Comparison of ENCODE assay signal across 24 cellular contexts in the genomic region with DNA sequence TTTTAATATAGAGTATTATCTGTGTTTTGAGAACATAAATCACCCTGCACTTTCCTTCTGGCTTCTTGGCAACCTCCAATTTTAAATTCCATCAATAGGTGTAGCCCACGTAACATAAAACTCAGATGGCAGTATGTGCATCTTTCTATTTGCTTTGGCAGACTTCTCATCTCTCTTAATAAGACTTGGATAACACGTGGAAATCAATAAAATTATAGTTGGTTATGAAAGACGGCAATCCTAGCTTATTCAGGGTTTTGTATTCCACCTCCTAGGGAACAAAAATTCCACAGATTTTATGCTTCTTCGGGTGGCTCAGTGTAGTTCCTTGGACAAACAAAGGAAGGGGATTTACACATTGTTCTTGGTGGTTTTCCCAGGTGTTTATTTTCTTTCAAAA.
DNase-seq lines count a peak whose midpoint lies in the region; ATAC-seq, FAIRE-seq and TF ChIP-seq lines count a peak whose summit lies in the region.
"Had no signal": no experiment of that assay in that cellular context is flagged by ENCODE, and none has a peak within 500 bp of the region (broad histone marks: within the 10 kb centered on the region; RNA-seq: fewer than 3 reads in every experiment).

No MANE protein-coding gene starts in this region.

- no peak overlapping the region for H3K9ac ChIP-seq in astrocyte (ENCODE audit: low read length)

- no peak overlapping the region for H3K4me3 ChIP-seq in astrocyte (ENCODE audit: insufficient read depth, low read depth, low read length)
- H3K4me3 ChIP-seq in hepatocyte = no peak overlapping the region
- H3K4me3 ChIP-seq in testis = no peak overlapping the region
- H3K4me3 ChIP-seq: thoracic aorta had no signal

- H3K27me3 Mint-ChIP-seq in HFFc6 (ENCODE audit: insufficient read depth) (peaks cover 2% of the 10 kb centered on the region), astrocyte (ENCODE audit: low read depth, unreplicated experiment) (no peaks in the 10 kb centered on the region)
- H3K27me3 Mint-ChIP-seq: natural killer cell treated with Interleukin-12 subunit alpha and Interleukin-12 subunit beta and Interleukin-15 and Interleukin-18, amount 100 ng/mL, for 72 hours; progenitor cell of endocrine pancreas had no signal

- H3K9me3 Mint-ChIP-seq in HFFc6 (no peaks in the 10 kb centered on the region), astrocyte (ENCODE audit: unreplicated experiment) (peaks cover 4% of the 10 kb centered on the region)

- H3K79me2 ChIP-seq in astrocyte (ENCODE audit: insufficient read depth, low read length) (no peaks in the 10 kb centered on the region), hepatocyte (no peaks in the 10 kb centered on the region)

- H3K4me1 Mint-ChIP-seq in HFFc6 (ENCODE audit: low read depth) = peaks cover 22% of the 10 kb centered on the region
- peaks cover 7% of the 10 kb centered on the region for H3K4me1 Mint-ChIP-seq in astrocyte (ENCODE audit: low read depth, unreplicated experiment)

- no peak for TF ChIP-seq CTCF in HFFc6 (IDR thresholded peaks at IDR 0.05)
- no peak for TF ChIP-seq CTCF in astrocyte (IDR thresholded peaks at IDR 0.05; ENCODE audit: insufficient read depth, low read depth, low read length)
- peak; percentile 15 for TF ChIP-seq CTCF in hepatocyte (IDR thresholded peaks at IDR 0.05; ENCODE audit: poor library complexity)
- TF ChIP-seq CTCF in testis (IDR thresholded peaks at IDR 0.05) = no peak

- H3K4me2 ChIP-seq in astrocyte (ENCODE audit: low read length) = no peak overlapping the region
- no peak overlapping the region for H3K4me2 ChIP-seq in hepatocyte

- no peaks in the 10 kb centered on the region for H3K9me2 ChIP-seq in hepatocyte (replicated peaks; ENCODE audit: insufficient read depth)

- H3K36me3 ChIP-seq in astrocyte (ENCODE audit: insufficient read depth, low read length) = no peaks in the 10 kb centered on the region
- H3K36me3 ChIP-seq in hepatocyte (replicated peaks; ENCODE audit: insufficient read depth, low read depth) = no peaks in the 10 kb centered on the region
- no peaks in the 10 kb centered on the region for H3K36me3 ChIP-seq in testis (ENCODE audit: low read depth, missing control alignments)
- H3K36me3 ChIP-seq: thoracic aorta had no signal

- H3K27ac Mint-ChIP-seq in HFFc6 = no peak overlapping the region
- H3K27ac Mint-ChIP-seq in astrocyte (ENCODE audit: unreplicated experiment) = no peak overlapping the region
- H3K27ac Mint-ChIP-seq: CD8-positive, alpha-beta T cell; natural killer cell treated with Interleukin-12 subunit alpha and Interleukin-12 subunit beta and Interleukin-15 and Interleukin-18, amount 100 ng/mL, for 72 hours; progenitor cell of endocrine pancreas had no signal

- no peaks in the 10 kb centered on the region for H3K4me1 ChIP-seq in astrocyte (ENCODE audit: insufficient read depth, low read length)
- H3K4me1 ChIP-seq in hepatocyte (ENCODE audit: insufficient read depth) = no peaks in the 10 kb centered on the region
- no peaks in the 10 kb centered on the region for H3K4me1 ChIP-seq in testis

- H3K27ac ChIP-seq in astrocyte (ENCODE audit: low read depth, low read length) = no peak overlapping the region
- H3K27ac ChIP-seq in hepatocyte = peak overlapping the region; percentile 18
- H3K27ac ChIP-seq in testis = no peak overlapping the region
- H3K27ac ChIP-seq: thoracic aorta had no signal

- DNase-seq in A172 (ENCODE audit: low spot score) (peak; percentile 43), HFFc6 (peak; percentile 13), astrocyte (ENCODE audit: low read depth) (peak; percentile 39), hepatocyte (ENCODE audit: low spot score) (no peak), T-helper 9 cell (no peak), testis (no peak)
- no peak for DNase-seq in activated naive CD4-positive, alpha-beta T cell treated with anti-CD3 and anti-CD28 coated beads, Interleukin-2, amount 50 U/mL, for 16 hours
- DNase-seq: activated CD4-positive, alpha-beta T cell treated with anti-CD3 and anti-CD28 coated beads, Interleukin-2, amount 50 U/mL, for 4 hours; activated naive CD4-positive, alpha-beta T cell; activated T-cell treated with anti-CD3 and anti-CD28 coated beads for 4 hours; anterior cingulate cortex; CD8-positive, alpha-beta T cell; DMS79 treated with DMSO at 0.1 percent for 48 hours; foreskin fibroblast; KG1; kidney glomerular epithelial cell; NCI-H1930; NCI-H510A; SHP77 treated with DMSO at 0.1 percent for 48 hours; stimulated activated CD4-positive, alpha-beta T cell treated with anti-CD3 and anti-CD28 coated beads, Interleukin-12 subunit alpha, Interleukin-12 subunit beta, amount 100 ng/mL, for 4 hours had no signal

- H3K27me3 ChIP-seq in astrocyte (ENCODE audit: insufficient read depth, low read length) = no peaks in the 10 kb centered on the region
- no peaks in the 10 kb centered on the region for H3K27me3 ChIP-seq in hepatocyte
- H3K27me3 ChIP-seq in testis = no peaks in the 10 kb centered on the region

- ATAC-seq in HG02588 (IDR thresholded peaks at IDR 0.05; ENCODE audit: unreplicated experiment) = no peak
- ATAC-seq: CD8-positive, alpha-beta T cell; natural killer cell treated with Interleukin-12 subunit alpha and Interleukin-12 subunit beta and Interleukin-15 and Interleukin-18, amount 100 ng/mL, for 72 hours had no signal

- H3K36me3 Mint-ChIP-seq in HFFc6 (ENCODE audit: low read depth) (peaks cover 6% of the 10 kb centered on the region; the same call in 1 of the 2 replicates), astrocyte (ENCODE audit: low read depth, unreplicated experiment) (no peaks in the 10 kb centered on the region)
- H3K36me3 Mint-ChIP-seq: CD8-positive, alpha-beta T cell; natural killer cell treated with Interleukin-12 subunit alpha and Interleukin-12 subunit beta and Interleukin-15 and Interleukin-18, amount 100 ng/mL, for 72 hours had no signal

- H3K4me3 Mint-ChIP-seq in HFFc6 (no peak overlapping the region), astrocyte (ENCODE audit: unreplicated experiment) (no peak overlapping the region)
- H3K4me3 Mint-ChIP-seq: CD8-positive, alpha-beta T cell; natural killer cell treated with Interleukin-12 subunit alpha and Interleukin-12 subunit beta and Interleukin-15 and Interleukin-18, amount 100 ng/mL, for 72 hours had no signal

- 45% methylated on average over 4 of the region's 4 CpGs for WGBS in hepatocyte (ENCODE audit: low lambda C conversion rate, missing lambda C conversion rate)
- WGBS in testis, 2 donors = 24 to 43% methylated on average over 4 of the region's 4 CpGs

- H2AFZ ChIP-seq in astrocyte (ENCODE audit: low read depth, low read length) (no peak overlapping the region), hepatocyte (no peak overlapping the region)

- no peak for FAIRE-seq in astrocyte (lab: Jason Lieb, UNC)

- H4K20me1 ChIP-seq in astrocyte (ENCODE audit: insufficient read depth, low read length) (no peaks in the 10 kb centered on the region), hepatocyte (ENCODE audit: insufficient read depth, poor library complexity, severe bottlenecking) (no peaks in the 10 kb centered on the region)

- intact Hi-C loops in testis (cut with DNase I; ENCODE audit: low total_unique reads) = no loop called here

- no peak for TF ChIP-seq POLR2A in testis (IDR thresholded peaks at IDR 0.05)

- H3K9me3 ChIP-seq in astrocyte (ENCODE audit: insufficient read depth, low read depth, low read length) = no peaks in the 10 kb centered on the region
- H3K9me3 ChIP-seq in hepatocyte (ENCODE audit: low read depth) = no peaks in the 10 kb centered on the region
- H3K9me3 ChIP-seq in testis = no peaks in the 10 kb centered on the region
- H3K9me3 ChIP-seq: thoracic aorta had no signal

Comparison
In these comparisons a context has a peak if more than half of its experiments do, and no peak if none do; other contexts are left out.
1. DNase-seq: peak in A172 (single experiment), HFFc6 (single experiment) and astrocyte (single experiment); none in hepatocyte (single experiment), activated naive CD4-positive, alpha-beta T cell treated with anti-CD3 and anti-CD28 coated beads, Interleukin-2, amount 50 U/mL, for 16 hours (single experiment), T-helper 9 cell (single experiment) and testis (single experiment).